In the genomic region with DNA sequence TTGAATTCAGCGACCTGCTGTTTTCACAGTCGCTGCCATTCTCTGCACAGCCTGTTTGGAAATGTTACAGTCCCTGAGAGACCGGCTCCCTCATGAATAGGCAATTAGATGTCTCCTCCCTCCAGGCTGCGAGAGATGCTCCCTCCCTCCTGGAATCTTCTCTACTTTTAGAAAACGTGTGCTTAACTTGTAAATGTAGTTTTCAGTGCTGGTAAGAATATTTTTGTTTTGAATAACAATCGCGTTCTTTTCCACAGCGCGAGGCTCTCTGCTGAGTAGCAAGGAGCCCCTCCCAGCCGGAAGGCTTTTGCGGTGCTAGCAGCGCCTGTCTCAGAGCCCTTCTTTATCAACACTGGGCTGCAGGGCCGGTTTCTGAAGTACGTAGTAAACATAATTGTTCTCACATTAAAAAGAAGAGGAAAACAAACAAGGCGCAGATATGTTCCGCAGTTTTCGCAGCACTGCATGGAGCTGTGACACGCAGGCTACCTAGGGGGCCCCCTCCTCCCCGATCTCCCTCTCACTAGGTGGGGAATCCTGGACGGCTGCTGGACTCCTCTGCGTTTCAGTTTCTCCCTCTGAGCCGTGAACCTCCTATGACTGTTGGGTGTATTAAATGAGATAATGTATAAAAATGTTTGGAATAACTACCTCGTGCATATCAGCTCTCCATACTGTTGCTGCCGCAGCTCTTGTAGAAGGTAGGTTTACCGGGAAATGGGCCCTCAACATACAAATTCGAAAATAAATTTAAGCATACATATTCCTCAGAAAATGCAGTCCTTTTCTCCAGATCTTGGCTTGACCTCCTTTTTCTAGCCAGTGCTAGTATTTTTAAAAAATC, we compare ENCODE assay signal across 8 cellular contexts.
DNase-seq lines count a peak whose midpoint lies in the region; ATAC-seq and TF ChIP-seq lines count a peak whose summit lies in the region.

No MANE protein-coding gene starts in this region.

- ATAC-seq in lung (ENCODE audit: insufficient read depth, low FRiP score) (peak; percentile 66), HG02571 (IDR thresholded peaks at IDR 0.05; ENCODE audit: unreplicated experiment) (no peak)

- intact Hi-C loops in MCF 10A (cut with micrococcal nuclease): no loop called here

- H3K27me3 ChIP-seq in lung (ENCODE audit: control insufficient read depth, insufficient read depth): no peaks in the 10 kb centered on the region

- WGBS in lung, 2 donors: 9 to 12% methylated on average over 26 of the region's 26 CpGs

- POLR2A ChIA-PET in MCF 10A (lab: Yijun Ruan, JAX): interaction anchor here (0.6 kb wide), 1 partner anchor 324 kb away, joined by 4 read pairs; no protein-coding TSS in a partner anchor

- no peak overlapping the region for H3K4me3 Mint-ChIP-seq in MCF 10A (ENCODE audit: unreplicated experiment)
- no peak overlapping the region for H3K4me3 Mint-ChIP-seq in type B pancreatic cell

- no peak for TF ChIP-seq CTCF in MCF 10A (IDR thresholded peaks at IDR 0.05; ENCODE audit: unreplicated experiment)
- no peak for TF ChIP-seq CTCF in lung (IDR thresholded peaks at IDR 0.05; ENCODE audit: control extremely low read depth, extremely low read depth)
- TF ChIP-seq CTCF in type B pancreatic cell (conservative IDR thresholded peaks at IDR 0.05): peak; percentile 15

- no peak overlapping the region for H3K27ac Mint-ChIP-seq in MCF 10A (ENCODE audit: low read depth, unreplicated experiment)
- no peak overlapping the region for H3K27ac Mint-ChIP-seq in type B pancreatic cell

- no peaks in the 10 kb centered on the region for H3K9me3 Mint-ChIP-seq in MCF 10A (ENCODE audit: unreplicated experiment)
- H3K9me3 Mint-ChIP-seq in type B pancreatic cell: peaks cover 1% of the 10 kb centered on the region

- CTCF ChIA-PET in MCF 10A (lab: Yijun Ruan, JAX): interaction anchor here (0.5 kb wide), 1 partner anchor 652 kb away, joined by 6 read pairs; no protein-coding TSS in a partner anchor

- no peak overlapping the region for H3K27ac ChIP-seq in lung (ENCODE audit: low read depth in 1 of 2, low read length in 1 of 2)

- no peaks in the 10 kb centered on the region for H3K4me1 ChIP-seq in lung (ENCODE audit: control insufficient read depth in 2 of 2, insufficient read depth in 2 of 2, low read length in 2 of 2)

- H3K27me3 Mint-ChIP-seq in MCF 10A (ENCODE audit: insufficient read depth, unreplicated experiment) (no peaks in the 10 kb centered on the region), type B pancreatic cell (peaks cover 3% of the 10 kb centered on the region)

- H3K36me3 Mint-ChIP-seq in MCF 10A (ENCODE audit: insufficient read depth, unreplicated experiment) (no peaks in the 10 kb centered on the region), type B pancreatic cell (no peaks in the 10 kb centered on the region)

- no TSS peak for BruUV-seq in MCF 10A (replicated peaks; lab: Mats Ljungman, UMichigan)

- no peaks in the 10 kb centered on the region for H3K36me3 ChIP-seq in lung (ENCODE audit: control insufficient read depth in 2 of 2, insufficient read depth in 2 of 2, low read length in 2 of 2)

- peak; percentile 19 for DNase-seq in stimulated activated CD4-positive, alpha-beta T cell treated with anti-CD3 and anti-CD28 coated beads, Interleukin-15, amount 100 ng/mL, for 24 hours
- DNase-seq in stimulated activated CD4-positive, alpha-beta T cell treated with anti-CD3 and anti-CD28 coated beads, Interleukin-2, amount 100 ng/mL, for 48 hours: no peak
- peak; percentile 54 for DNase-seq in NCI-H2029 treated with DMSO at 0.1 percent for 48 hours (lab: John Stamatoyannopoulos, UW)
- peak; percentile 9 for DNase-seq in MCF 10A (ENCODE audit: unreplicated experiment)
- DNase-seq in lung (ENCODE audit: low spot score): peak; percentile 50
- DNase-seq in type B pancreatic cell (ENCODE audit: extremely low spot score, unreplicated experiment): no peak
- no peak for DNase-seq in KG1 (lab: John Stamatoyannopoulos, UW)

- no peaks in the 10 kb centered on the region for H3K9me3 ChIP-seq in lung (ENCODE audit: control insufficient read depth in 2 of 2, insufficient read depth in 1 of 2, low read length in 1 of 2)

- no peak overlapping the region for H3K4me3 ChIP-seq in lung

- H3K4me1 Mint-ChIP-seq in MCF 10A (ENCODE audit: insufficient read depth, unreplicated experiment) (no peaks in the 10 kb centered on the region), type B pancreatic cell (ENCODE audit: unreplicated experiment) (no peaks in the 10 kb centered on the region)

Comparison
In these comparisons a context has a peak if more than half of its experiments do, and no peak if none do; other contexts are left out.
1. DNase-seq: peak in stimulated activated CD4-positive, alpha-beta T cell treated with anti-CD3 and anti-CD28 coated beads, Interleukin-15, amount 100 ng/mL, for 24 hours (single experiment), NCI-H2029 treated with DMSO at 0.1 percent for 48 hours (single experiment), MCF 10A (single experiment) and lung (single experiment); none in stimulated activated CD4-positive, alpha-beta T cell treated with anti-CD3 and anti-CD28 coated beads, Interleukin-2, amount 100 ng/mL, for 48 hours (0 of 2), type B pancreatic cell (single experiment) and KG1 (single experiment).